In the genomic region with DNA sequence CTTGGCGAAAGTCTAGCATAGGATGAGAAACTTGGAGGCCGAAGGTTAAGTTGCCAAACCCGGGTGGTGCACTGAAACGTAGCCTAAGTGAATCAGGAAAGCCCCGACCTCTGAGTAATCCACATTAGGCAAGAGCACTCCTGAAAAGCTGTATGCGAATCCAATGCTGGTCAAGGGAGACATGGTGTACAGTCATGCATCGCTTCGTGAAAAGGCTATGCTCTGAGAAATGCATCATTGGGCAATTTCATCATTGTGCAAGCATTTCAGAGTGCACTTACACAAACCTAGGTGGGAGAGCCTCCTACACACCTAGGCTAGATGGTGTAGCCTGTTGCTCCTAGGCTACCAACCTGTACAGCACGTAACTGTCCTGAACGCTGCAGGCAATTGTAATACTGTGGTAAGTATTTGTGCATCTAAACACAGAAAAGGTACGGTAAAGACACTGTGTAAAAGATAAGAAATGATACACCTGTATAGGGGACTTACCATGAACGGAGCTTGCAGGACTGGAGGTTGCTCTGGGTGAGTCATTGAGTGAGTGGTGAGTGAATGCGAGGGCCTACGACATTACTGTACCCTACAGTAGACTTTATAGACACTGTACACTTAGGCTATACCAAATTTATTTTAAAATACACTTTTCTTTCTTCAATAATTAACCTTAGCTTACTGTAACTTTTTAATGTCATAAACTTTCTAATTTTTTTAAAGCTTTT, we compare ENCODE assay signal across 10 cellular contexts.
DNase-seq lines count a peak whose midpoint lies in the region; ATAC-seq and TF ChIP-seq lines count a peak whose summit lies in the region.
"Had no signal": no experiment of that assay in that cellular context is flagged by ENCODE, and none has a peak within 500 bp of the region (broad histone marks: within the 10 kb centered on the region; RNA-seq: fewer than 3 reads in every experiment).

No MANE protein-coding gene starts in this region.

- no peak for TF ChIP-seq CTCF in AG09309 (IDR thresholded peaks at IDR 0.05; ENCODE audit: control insufficient read depth, insufficient read depth, low read depth, low read length, missing control alignments)

- no peak overlapping the region for H3K4me3 ChIP-seq in AG09309 (ENCODE audit: control insufficient read depth, low read depth, low read length)

- DNase-seq in AG09309 (ENCODE audit: low read depth) (peak; percentile 37), HCEC 1CT (peak; percentile 98), SKM-1 treated with dmso at 0.1 percent for 144 hours (lab: John Stamatoyannopoulos, UW; ENCODE audit: unreplicated experiment) (peak; percentile 63), glomerular visceral epithelial cell (ENCODE audit: extremely low spot score) (peak; percentile 82), germinal center (ENCODE audit: low spot score) (no peak), cerebellar cortex (ENCODE audit: low spot score) (no peak)
- DNase-seq in effector CD4-positive, alpha-beta T cell, result no peak
- DNase-seq: activated CD4-positive, alpha-beta T cell treated with anti-CD3 and anti-CD28 coated beads, Interleukin-2, amount 50 U/mL, for 4 hours had no signal

- no peak for ATAC-seq in HG03439 (IDR thresholded peaks at IDR 0.05; ENCODE audit: unreplicated experiment)
- ATAC-seq: Right ventricle myocardium inferior had no signal

Comparison
In these comparisons a context has a peak if more than half of its experiments do, and no peak if none do; other contexts are left out.
1. DNase-seq: peak in AG09309 (single experiment), HCEC 1CT (single experiment), SKM-1 treated with dmso at 0.1 percent for 144 hours (single experiment) and glomerular visceral epithelial cell (single experiment); none in germinal center (single experiment), cerebellar cortex (single experiment) and effector CD4-positive, alpha-beta T cell (single experiment).